In the genomic region with DNA sequence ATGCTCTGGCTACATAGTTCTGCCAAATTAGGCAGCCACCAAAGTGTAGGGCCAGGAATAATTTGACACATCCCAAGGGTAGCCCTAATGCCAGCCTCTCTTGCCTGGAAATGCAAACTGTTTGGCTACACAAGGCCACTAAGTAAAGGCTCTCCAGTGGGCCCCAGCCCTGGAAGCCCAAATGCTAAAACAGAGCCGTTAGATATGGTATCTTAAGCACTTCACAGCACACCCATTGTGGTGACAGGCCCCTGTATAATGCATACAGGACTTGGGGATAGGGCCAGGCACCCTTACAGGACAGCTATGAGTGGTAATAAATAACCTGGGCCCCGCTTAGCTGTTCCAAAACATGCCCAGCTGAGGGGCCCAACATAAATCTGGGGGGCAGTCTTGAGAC, we compare ENCODE assay signal across 18 cellular contexts.
DNase-seq lines count a peak whose midpoint lies in the region; ATAC-seq lines count a peak whose summit lies in the region.
"Had no signal": no experiment of that assay in that cellular context is flagged by ENCODE, and none has a peak within 500 bp of the region (broad histone marks: within the 10 kb centered on the region; RNA-seq: fewer than 3 reads in every experiment).

No MANE protein-coding gene starts in this region.

- no peak overlapping the region for H4K8ac ChIP-seq in mesendoderm (ENCODE audit: low read depth, low read length)

- no peaks in the 10 kb centered on the region for H3K36me3 ChIP-seq in mesendoderm (ENCODE audit: control insufficient read depth, insufficient read depth, low read length)

- no CpG with 5 or more reads among the region's 2 CpGs for WGBS in mesendoderm (ENCODE audit: extremely low coverage, insufficient coverage, low lambda C conversion rate)

- H3K27ac ChIP-seq in mesendoderm (ENCODE audit: low read depth, low read length) = no peak overlapping the region
- H3K27ac ChIP-seq: 22Rv1, A549, C4-2B, HL-60 had no signal

- H3K9ac ChIP-seq in mesendoderm (ENCODE audit: low read length) = no peak overlapping the region

- no peaks in the 10 kb centered on the region for H3K79me1 ChIP-seq in mesendoderm (ENCODE audit: low read length)

- H2BK120ac ChIP-seq in mesendoderm (ENCODE audit: low read depth, low read length) = peak overlapping the region; percentile 14

- H3K79me2 ChIP-seq in mesendoderm (ENCODE audit: control insufficient read depth, insufficient read depth, low read length) = no peaks in the 10 kb centered on the region

- intact Hi-C loops in Right ventricle myocardium inferior (cut with DNase I) = no loop called here
- intact Hi-C loops in cardiac septum (cut with DNase I) = no loop called here
- intact Hi-C loops in left cardiac atrium (cut with DNase I) = no loop called here

- no peak overlapping the region for H3K4ac ChIP-seq in mesendoderm (ENCODE audit: low read depth, low read length)

- no peaks in the 10 kb centered on the region for H3K4me1 ChIP-seq in mesendoderm (ENCODE audit: control insufficient read depth, low read depth, low read length)
- H3K4me1 ChIP-seq: A549 had no signal

- no peak overlapping the region for H3K18ac ChIP-seq in mesendoderm (ENCODE audit: low read length)

- H2BK5ac ChIP-seq in mesendoderm (ENCODE audit: low read length) = no peak overlapping the region

- no peak overlapping the region for H3K4me2 ChIP-seq in mesendoderm (ENCODE audit: low read length)
- H3K4me2 ChIP-seq: A549, GM23338 had no signal

- no peak overlapping the region for H2AK5ac ChIP-seq in mesendoderm (ENCODE audit: low read length)

- H3K56ac ChIP-seq in mesendoderm (ENCODE audit: low read length) = peak overlapping the region; percentile 44

- DNase-seq in Right ventricle myocardium inferior (ENCODE audit: missing footprints) (no peak), cardiac septum (ENCODE audit: low spot score) (no peak), left cardiac atrium (no peak), mesendoderm (peak; percentile 41), KG1 (lab: John Stamatoyannopoulos, UW) (no peak), pons (ENCODE audit: low spot score) (no peak)
- DNase-seq in activated naive CD4-positive, alpha-beta T cell treated with anti-CD3 and anti-CD28 coated beads, Interleukin-2, amount 50 U/mL, for 16 hours = no peak
- DNase-seq: AML-193; CD4-positive, alpha-beta T cell; DMS153; DMS79; GF-D8; HCEC 1CT had no signal

- no peak overlapping the region for H3K23ac ChIP-seq in mesendoderm (ENCODE audit: low read length)

- no peak overlapping the region for H4K5ac ChIP-seq in mesendoderm (ENCODE audit: low read length)

- ATAC-seq in Right ventricle myocardium inferior (peak; percentile 60), left cardiac atrium (peak; percentile 13 to 28)
- ATAC-seq: A549, GM23338 had no signal

- H3K27me3 ChIP-seq in mesendoderm (ENCODE audit: insufficient read depth, low read length, poor library complexity) = no peaks in the 10 kb centered on the region

- H2BK15ac ChIP-seq in mesendoderm (replicated peaks; ENCODE audit: low read depth) = no peak overlapping the region

- no peak overlapping the region for H3K4me3 ChIP-seq in mesendoderm (ENCODE audit: low read length)
- H3K4me3 ChIP-seq: A549, GM23338 had no signal
